8 cellular contexts compared by ENCODE assay signal in the genomic region with DNA sequence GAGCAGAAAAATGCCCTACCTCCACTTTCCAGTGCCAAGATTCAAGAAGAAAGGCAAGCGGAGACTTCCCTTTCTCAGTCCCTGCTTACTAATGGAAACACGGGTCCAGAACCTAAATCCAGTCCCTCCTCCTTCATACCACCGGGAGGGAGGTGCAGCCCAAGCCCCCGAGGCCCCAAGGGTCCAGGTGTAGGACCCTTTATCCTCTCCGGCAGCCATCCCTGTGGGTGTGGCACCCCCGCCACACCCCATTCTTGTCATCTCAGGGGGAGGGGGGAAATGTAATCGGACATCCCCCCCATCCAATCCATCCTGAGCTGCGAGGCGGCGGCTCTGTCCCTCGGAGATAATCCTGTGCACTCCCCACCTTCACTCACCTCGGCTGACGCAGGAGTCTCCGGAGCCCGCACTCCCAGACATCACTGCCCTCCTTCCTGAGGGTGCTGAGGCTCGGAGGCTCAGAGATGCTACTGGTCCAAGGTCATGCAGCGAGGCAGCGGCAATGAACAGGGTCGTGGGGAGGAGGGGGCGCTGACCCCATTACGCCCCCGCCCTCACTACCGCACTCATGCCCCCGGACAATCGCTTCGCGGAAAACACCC. TPM values are rescaled to one million over a fixed set of nuclear protein-coding genes. Genes with fewer than 3 reads are reported as not detected.
DNase-seq lines count a peak whose midpoint lies in the region; ATAC-seq, FAIRE-seq and TF ChIP-seq lines count a peak whose summit lies in the region.

No MANE protein-coding gene starts in this region.

- no peaks in the 10 kb centered on the region for H3K36me3 ChIP-seq in ACC112 (ENCODE audit: insufficient read depth, low read length)
- no peaks in the 10 kb centered on the region for H3K36me3 ChIP-seq in adipocyte (ENCODE audit: control insufficient read depth, insufficient read depth, low read length, severe bottlenecking)
- no peaks in the 10 kb centered on the region for H3K36me3 ChIP-seq in kidney epithelial cell (ENCODE audit: control insufficient read depth, insufficient read depth, low read length)
- no peaks in the 10 kb centered on the region for H3K36me3 ChIP-seq in testis (ENCODE audit: low read depth, missing control alignments)

- H3K4ac ChIP-seq in H9 (ENCODE audit: low read depth, low read length) = no peak overlapping the region

- ATAC-seq in GM21717 (IDR thresholded peaks at IDR 0.05; ENCODE audit: unreplicated experiment) = no peak
- ATAC-seq in HG03135 (IDR thresholded peaks at IDR 0.05; ENCODE audit: unreplicated experiment) = no peak

- H2BK120ac ChIP-seq in H9 (ENCODE audit: low read depth, low read length, poor library complexity, severe bottlenecking) = no peak overlapping the region

- peak overlapping the region; percentile 91 to 97 for H3K4me3 Mint-ChIP-seq in H9

- no peaks in the 10 kb centered on the region for H3K79me1 ChIP-seq in H9 (ENCODE audit: insufficient read depth, low read depth, low read length, poor library complexity, severe bottlenecking)

- peak overlapping the region; percentile 85 for H3K4me2 ChIP-seq in H9 (ENCODE audit: insufficient read depth, insufficient read length, low read length)

- peak overlapping the region; percentile 33; the same call in 1 of the 2 replicates for H3K14ac ChIP-seq in H9 (ENCODE audit: insufficient read depth, low read length)

- H3K27ac ChIP-seq in ACC112 (ENCODE audit: low read depth, low read length) (no peak overlapping the region), H9 (ENCODE audit: insufficient read length, low read depth, low read length) (no peak overlapping the region), testis (no peak overlapping the region)

- H4K8ac ChIP-seq in H9 (replicated peaks; ENCODE audit: insufficient read length, low read depth, low read length) = no peak overlapping the region

- no peaks in the 10 kb centered on the region; a peak in 1 of 5 replicates for H3K9me3 Mint-ChIP-seq in H9

- H3K27me3 Mint-ChIP-seq in H9 (ENCODE audit: low read depth) = peaks cover 18% of the 10 kb centered on the region

- H3K4me1 Mint-ChIP-seq in H9 = peaks cover 16 to 18% of the 10 kb centered on the region in 2 experiments

- H3K18ac ChIP-seq in H9 (ENCODE audit: insufficient read length, low read depth, low read length) = no peak overlapping the region

- 0 out of 7 replicates have a peak overlapping the region, but pooled peaks of 1 of the 3 experiments have one; percentile 28 for H3K27ac Mint-ChIP-seq in H9

- H3K79me2 ChIP-seq in ACC112 (ENCODE audit: control insufficient read depth, insufficient read depth, low read length, unreplicated experiment) = peaks cover 9% of the 10 kb centered on the region
- H3K79me2 ChIP-seq in H9 (ENCODE audit: insufficient read depth, low read length) = no peaks in the 10 kb centered on the region

- no peak overlapping the region for H3K23ac ChIP-seq in H9 (ENCODE audit: insufficient read length, low read depth, low read length)

- H2BK5ac ChIP-seq in H9 (ENCODE audit: insufficient read length, low read length) = no peak overlapping the region

- H3K4me1 ChIP-seq in ACC112 (ENCODE audit: control insufficient read depth, insufficient read depth, low read length, unreplicated experiment) = peaks cover 16% of the 10 kb centered on the region
- no peaks in the 10 kb centered on the region for H3K4me1 ChIP-seq in H9 (ENCODE audit: insufficient read depth, low read length)
- H3K4me1 ChIP-seq in adipocyte (ENCODE audit: control insufficient read depth, insufficient read depth, low read length) = peaks cover 53% of the 10 kb centered on the region
- peaks cover 8% of the 10 kb centered on the region for H3K4me1 ChIP-seq in testis

- H3K9ac ChIP-seq in H9 (ENCODE audit: extremely low read depth, insufficient read length, low read length) (peak overlapping the region; percentile 65), adipocyte (ENCODE audit: low read length) (peak overlapping the region; percentile 86)

- no CpG with 5 or more reads among the region's 27 CpGs for whole genome bisulfite sequencing in H9 (ENCODE audit: extremely low coverage, insufficient read length, low lambda C conversion rate)
- 4% methylated on average over 14 to 27 of the region's 27 CpGs for WGBS in testis, 2 donors

- H3K9me3 ChIP-seq in H9 (ENCODE audit: control insufficient read depth, low read depth, low read length) (no peaks in the 10 kb centered on the region), adipocyte (ENCODE audit: control insufficient read depth, low read length) (no peaks in the 10 kb centered on the region), testis (no peaks in the 10 kb centered on the region)

- H2BK20ac ChIP-seq in H9 (ENCODE audit: low read depth, low read length, poor library complexity, severe bottlenecking) = no peak overlapping the region

- H3T11ph ChIP-seq in H9 (ENCODE audit: low read length) = no peak overlapping the region

- peaks cover 2 to 4% (median 3%) of the 10 kb centered on the region in 3 experiments; a peak in 4 of 7 replicates for H3K36me3 Mint-ChIP-seq in H9 (ENCODE audit: insufficient read depth in 1 of 3, low read depth in 3 of 3)

- FAIRE-seq in GM12891 (lab: Jason Lieb, UNC) = no peak

- no peak overlapping the region for H4K5ac ChIP-seq in H9 (ENCODE audit: insufficient read length, low read depth, low read length)

- no peaks in the 10 kb centered on the region for H4K20me1 ChIP-seq in H9 (ENCODE audit: control insufficient read depth, insufficient read depth, insufficient read length)

- TF ChIP-seq CTCF in H9 (conservative IDR thresholded peaks at IDR 0.05) (no peak), kidney epithelial cell (IDR thresholded peaks at IDR 0.05; ENCODE audit: insufficient read depth, low read length, poor library complexity, severe bottlenecking) (no peak), testis (IDR thresholded peaks at IDR 0.05) (no peak)

- no peak overlapping the region for H2AK5ac ChIP-seq in H9 (ENCODE audit: insufficient read length, low read length)

- peak overlapping the region; percentile 96 for H3K4me3 ChIP-seq in ACC112 (ENCODE audit: low read depth, low read length)
- H3K4me3 ChIP-seq in adipocyte (ENCODE audit: low read length) = peak overlapping the region; percentile 87
- H3K4me3 ChIP-seq in kidney epithelial cell (ENCODE audit: low read depth, low read length) = peak overlapping the region; percentile 79
- H3K4me3 ChIP-seq in testis = peak overlapping the region; percentile 63 to 73

- no peak for TF ChIP-seq POLR2A in testis (IDR thresholded peaks at IDR 0.05)
- no peak for TF ChIP-seq POLR2A in GM12891 (IDR thresholded peaks at IDR 0.05; ENCODE audit: low read depth, low read length)

- H4K91ac ChIP-seq in H9 (ENCODE audit: insufficient read length, low read depth, low read length) = no peak overlapping the region

- H2BK15ac ChIP-seq in H9 (ENCODE audit: low read depth, low read length) = no peak overlapping the region

- no peak overlapping the region for H2BK12ac ChIP-seq in H9 (ENCODE audit: insufficient read length, low read depth, low read length)

- H2AFZ ChIP-seq in ACC112 (ENCODE audit: low read length, unreplicated experiment) (peak overlapping the region; percentile 67), H9 (ENCODE audit: low read length) (no peak overlapping the region)

- peaks cover 20% of the 10 kb centered on the region for H3K23me2 ChIP-seq in H9 (ENCODE audit: insufficient read length, low read depth, low read length, poor library complexity, severe bottlenecking)

- H3K56ac ChIP-seq in H9 (ENCODE audit: insufficient read length, low read depth, low read length) = no peak overlapping the region

- no peak for DNase-seq in H9
- DNase-seq in adipocyte (ENCODE audit: low read depth) = peak; percentile 40
- DNase-seq in kidney epithelial cell (ENCODE audit: low read depth) = no peak
- no peak for DNase-seq in testis
- no peak for DNase-seq in GM12891 (ENCODE audit: insufficient read length, low spot score)

- intact Hi-C loops in testis (cut with DNase I; ENCODE audit: low total_unique reads) = no loop called here

- H3K27me3 ChIP-seq in ACC112 (ENCODE audit: insufficient read depth, low read length) (no peaks in the 10 kb centered on the region), H9 (ENCODE audit: insufficient read depth, low read length) (no peaks in the 10 kb centered on the region), adipocyte (replicated peaks; ENCODE audit: control insufficient read depth, insufficient read depth, low read length) (no peaks in the 10 kb centered on the region), kidney epithelial cell (ENCODE audit: control insufficient read depth, insufficient read depth, low read length) (no peaks in the 10 kb centered on the region), testis (no peaks in the 10 kb centered on the region)

TF ChIP-seq in GM12891, 5 proteins besides CTCF, POLR2A, EP300 and RAD21:
- no peak for TF ChIP-seq POU2F2 (IDR thresholded peaks at IDR 0.05; ENCODE audit: low read depth, low read length)
- no peak for TF ChIP-seq TAF1 (IDR thresholded peaks at IDR 0.05; ENCODE audit: low read depth, low read length)
- no peak for TF ChIP-seq SPI1 (IDR thresholded peaks at IDR 0.05; ENCODE audit: low read depth, low read length)
- no peak for TF ChIP-seq PAX5 (IDR thresholded peaks at IDR 0.05; ENCODE audit: insufficient read depth, low read length, severe bottlenecking)
- TF ChIP-seq POLR2AphosphoS5 (IDR thresholded peaks at IDR 0.05; ENCODE audit: low read depth, low read length) = no peak

RNA-seq across cellular contexts. Expression of gene ADISSP, which starts 0.6 kb away (rescaled TPM):
- total RNA-seq in H9 (2021) (79.2 and 80.9 TPM in 2 replicates), kidney epithelial cell (34.8 and 35.2 TPM in 2 replicates), testis (10 to 100 TPM; 17.6 to 19.7 TPM)
- polyA plus RNA-seq in testis (ENCODE audit: insufficient read depth, low read depth, low replicate concordance) = 36.5 TPM
- polyA plus RNA-seq in GM12891 (2012; ENCODE audit: low read depth, missing spikeins) = 22.8 TPM

RNA-seq across cellular contexts. Expression of gene SPEF1, which starts 14.3 kb away (rescaled TPM):
- total RNA-seq in H9 (2021) (0.22 and 0.24 TPM in 2 replicates), kidney epithelial cell (0.07 TPM in 1 of 2 replicates, not detected in the other), testis (10 to 100 TPM in 1 of 2 donors, 1 to 10 TPM in 1; 9.8 to 12.1 TPM)
- 28.8 TPM for polyA plus RNA-seq in testis (ENCODE audit: insufficient read depth, low read depth, low replicate concordance)
- 0.05 TPM for polyA plus RNA-seq in GM12891 (2012; ENCODE audit: low read depth, missing spikeins)

RNA-seq across cellular contexts. Expression of gene CENPB, which starts 19.6 kb away (rescaled TPM):
- 63.1 and 64.0 TPM in 2 replicates for total RNA-seq in H9 (2021)
- total RNA-seq in kidney epithelial cell = 66.2 and 73.3 TPM in 2 replicates
- 10 to 100 TPM; 32.2 to 44.1 TPM for total RNA-seq in testis
- polyA plus RNA-seq in testis (ENCODE audit: insufficient read depth, low read depth, low replicate concordance) = 24.8 TPM
- 26.5 TPM for polyA plus RNA-seq in GM12891 (2012; ENCODE audit: low read depth, missing spikeins)

RNA-seq across cellular contexts. Expression of gene CDC25B, which starts 29.2 kb away (rescaled TPM):
- 22.9 and 24.0 TPM in 2 replicates for total RNA-seq in H9 (2021)
- total RNA-seq in kidney epithelial cell = 8.3 and 13.0 TPM in 2 replicates
- 10 to 100 TPM; 25.4 to 45.6 TPM for total RNA-seq in testis
- 14.4 TPM for polyA plus RNA-seq in testis (ENCODE audit: insufficient read depth, low read depth, low replicate concordance)
- polyA plus RNA-seq in GM12891 (2012; ENCODE audit: low read depth, missing spikeins) = 20.1 TPM

RNA-seq across cellular contexts. Expression of gene HSPA12B, which starts 34.4 kb away (rescaled TPM):
- total RNA-seq in H9 (2021) (2.7 and 2.9 TPM in 2 replicates), kidney epithelial cell (0.08 and 0.68 TPM in 2 replicates), testis (10 to 100 TPM; 10.7 to 11.1 TPM)
- 8.0 TPM for polyA plus RNA-seq in testis (ENCODE audit: insufficient read depth, low read depth, low replicate concordance)
- polyA plus RNA-seq in GM12891 (2012; ENCODE audit: low read depth, missing spikeins) = 0.12 TPM
